ENCODE assay signal across 1 cellular context in genomic region chr10:17228081-17229015, GRCh38.
TF ChIP-seq lines count a peak whose summit lies in the region.

Gene VIM (plus strand): TSS chr10:17228241. CDS start chr10:17229423, 1,182 bp downstream.

TF ChIP-seq in K562, 482 proteins besides CTCF, POLR2A, EP300 and RAD21 (continued from another document and continues in another):
- TF ChIP-seq DMBX1 (CRISPR knock-in tag; IDR thresholded peaks at IDR 0.05; ENCODE audit: borderline replicate concordance): 0 out of 2 replicates have a peak, but pooled peaks have one; percentile 27
- TF ChIP-seq E2F8 (IDR thresholded peaks at IDR 0.05; ENCODE audit: low read depth, partially characterized antibody): peak; percentile 51
- TF ChIP-seq HIVEP1 (CRISPR knock-in tag; IDR thresholded peaks at IDR 0.05): peak; percentile 73; the same call in 1 of the 2 replicates
- TF ChIP-seq BRD4 (IDR thresholded peaks at IDR 0.05): peak; percentile 76
- peak; percentile 97 for TF ChIP-seq KDM1A (IDR thresholded peaks at IDR 0.05)
- peak; percentile 95 for TF ChIP-seq DPF2 (IDR thresholded peaks at IDR 0.05)
- no peak for TF ChIP-seq TCF15 (CRISPR knock-in tag; IDR thresholded peaks at IDR 0.05)
- TF ChIP-seq SMARCC2 (IDR thresholded peaks at IDR 0.05; ENCODE audit: low read depth): peak; percentile 89
- peak; percentile 77 for TF ChIP-seq RBBP5 (IDR thresholded peaks at IDR 0.05; ENCODE audit: borderline replicate concordance, insufficient read depth, low read length, poor library complexity, severe bottlenecking)
- TF ChIP-seq GATAD2A (IDR thresholded peaks at IDR 0.05): peak; percentile 87; the same call in 1 of the 2 replicates
- TF ChIP-seq KDM2B (CRISPR knock-in tag; IDR thresholded peaks at IDR 0.05): 0 out of 2 replicates have a peak, but pooled peaks have one; percentile 9
- TF ChIP-seq MECOM (CRISPR knock-in tag; IDR thresholded peaks at IDR 0.05): 0 out of 2 replicates have a peak, but pooled peaks have one; percentile 43
- 0 out of 2 replicates have a peak, but pooled peaks have one; percentile 52 for TF ChIP-seq ETV5 (CRISPR knock-in tag; IDR thresholded peaks at IDR 0.05; ENCODE audit: low read depth)
- peak; percentile 65; the same call in 1 of the 2 replicates for TF ChIP-seq CREB3L1 (IDR thresholded peaks at IDR 0.05; ENCODE audit: borderline replicate concordance, low read depth)
- no peak for TF ChIP-seq E4F1 (CRISPR knock-in tag; IDR thresholded peaks at IDR 0.05; ENCODE audit: borderline replicate concordance)
- peak; percentile 21 for TF ChIP-seq SUPT5H (IDR thresholded peaks at IDR 0.05)
- TF ChIP-seq CBFB (CRISPR knock-in tag; IDR thresholded peaks at IDR 0.05): 0 out of 2 replicates have a peak, but pooled peaks have one; percentile 64
- peak in 1 of 2 experiments; percentile 62; a peak in 1 of 4 replicates for TF ChIP-seq TEAD1 (CRISPR knock-in tag; IDR thresholded peaks at IDR 0.05)
- TF ChIP-seq C11orf30 (IDR thresholded peaks at IDR 0.05; ENCODE audit: low read depth): peak; percentile 28; the same call in 1 of the 2 replicates
- TF ChIP-seq ZBTB7A (IDR thresholded peaks at IDR 0.05; ENCODE audit: borderline replicate concordance, control insufficient read depth, low read depth, low read length): peak; percentile 35; the same call in 1 of the 2 replicates
- TF ChIP-seq ZBTB17 (CRISPR knock-in tag; IDR thresholded peaks at IDR 0.05): 0 out of 2 replicates have a peak, but pooled peaks have one; percentile 61
- TF ChIP-seq HNRNPLL (IDR thresholded peaks at IDR 0.05; ENCODE audit: low read depth, low read length, poor library complexity, severe bottlenecking): peak; percentile 75
- TF ChIP-seq ZBTB12 (CRISPR knock-in tag; IDR thresholded peaks at IDR 0.05): no peak
- no peak for TF ChIP-seq ILF3 (IDR thresholded peaks at IDR 0.05; ENCODE audit: borderline replicate concordance)
- peak; percentile 93 for TF ChIP-seq KLF1 (tag; IDR thresholded peaks at IDR 0.05)
- TF ChIP-seq POLR2AphosphoS2 (IDR thresholded peaks at IDR 0.05; ENCODE audit: low read length): no peak
- TF ChIP-seq ZEB2 (IDR thresholded peaks at IDR 0.05): 0 out of 2 replicates have a peak, but pooled peaks have one; percentile 55
- peak; percentile 40; the same call in 1 of the 2 replicates for TF ChIP-seq ZNF75A (CRISPR knock-in tag; IDR thresholded peaks at IDR 0.05)
- peak; percentile 69 for TF ChIP-seq TAF7 (tag; IDR thresholded peaks at IDR 0.05)
- TF ChIP-seq E2F4 (CRISPR knock-in tag; IDR thresholded peaks at IDR 0.05; ENCODE audit: low read depth): 0 out of 2 replicates have a peak, but pooled peaks have one; percentile 39
- TF ChIP-seq RB1 (IDR thresholded peaks at IDR 0.05; ENCODE audit: low read depth): peak; percentile 70; the same call in 1 of the 2 replicates
- TF ChIP-seq CLOCK (CRISPR knock-in tag; IDR thresholded peaks at IDR 0.05; ENCODE audit: borderline replicate concordance): no peak
- TF ChIP-seq ATF1 (CRISPR knock-in tag; IDR thresholded peaks at IDR 0.05): no peak
- peak; percentile 74 for TF ChIP-seq ATF1 (tag; IDR thresholded peaks at IDR 0.05)
- no peak for TF ChIP-seq SNIP1 (IDR thresholded peaks at IDR 0.05; ENCODE audit: low read depth)
- TF ChIP-seq NFIC (IDR thresholded peaks at IDR 0.05): peak; percentile 91
- TF ChIP-seq LEF1 (IDR thresholded peaks at IDR 0.05): peak; percentile 69; the same call in 1 of the 2 replicates
- peak; percentile 93; the same call in 1 of the 2 replicates for TF ChIP-seq MTA3 (IDR thresholded peaks at IDR 0.05; ENCODE audit: borderline replicate concordance)
- peak; percentile 67 for TF ChIP-seq KDM5B (IDR thresholded peaks at IDR 0.05; ENCODE audit: insufficient replicate concordance, low read depth, low read length)
- peak; percentile 58 for TF ChIP-seq NCOA1 (IDR thresholded peaks at IDR 0.05; ENCODE audit: low read depth)
- TF ChIP-seq ZNF639 (CRISPR knock-in tag; conservative IDR thresholded peaks at IDR 0.05 in 1 of 2, IDR thresholded peaks at IDR 0.05 in 1 of 2): peak in 1 of 2 experiments; percentile 83; a peak in 2 of 4 replicates
- TF ChIP-seq EP400 (IDR thresholded peaks at IDR 0.05): peak; percentile 86
- TF ChIP-seq TFAP4 (CRISPR knock-in tag; IDR thresholded peaks at IDR 0.05; ENCODE audit: borderline replicate concordance): peak; percentile 87
- no peak for TF ChIP-seq NR0B1 (IDR thresholded peaks at IDR 0.05; ENCODE audit: partially characterized antibody)
- peak; percentile 65; the same call in 1 of the 2 replicates for TF ChIP-seq ZNF12 (CRISPR knock-in tag; IDR thresholded peaks at IDR 0.05)
- TF ChIP-seq XRCC4 (IDR thresholded peaks at IDR 0.05; ENCODE audit: extremely low read depth, insufficient read depth, insufficient read length): no peak
- peak; percentile 40 for TF ChIP-seq ZNF24 (IDR thresholded peaks at IDR 0.05)
- no peak; the same call in 1 of the 2 replicates for TF ChIP-seq NBN (IDR thresholded peaks at IDR 0.05; ENCODE audit: low read depth)
- TF ChIP-seq VEZF1 (CRISPR knock-in tag; IDR thresholded peaks at IDR 0.05): peak; percentile 88
